In the genomic region with DNA sequence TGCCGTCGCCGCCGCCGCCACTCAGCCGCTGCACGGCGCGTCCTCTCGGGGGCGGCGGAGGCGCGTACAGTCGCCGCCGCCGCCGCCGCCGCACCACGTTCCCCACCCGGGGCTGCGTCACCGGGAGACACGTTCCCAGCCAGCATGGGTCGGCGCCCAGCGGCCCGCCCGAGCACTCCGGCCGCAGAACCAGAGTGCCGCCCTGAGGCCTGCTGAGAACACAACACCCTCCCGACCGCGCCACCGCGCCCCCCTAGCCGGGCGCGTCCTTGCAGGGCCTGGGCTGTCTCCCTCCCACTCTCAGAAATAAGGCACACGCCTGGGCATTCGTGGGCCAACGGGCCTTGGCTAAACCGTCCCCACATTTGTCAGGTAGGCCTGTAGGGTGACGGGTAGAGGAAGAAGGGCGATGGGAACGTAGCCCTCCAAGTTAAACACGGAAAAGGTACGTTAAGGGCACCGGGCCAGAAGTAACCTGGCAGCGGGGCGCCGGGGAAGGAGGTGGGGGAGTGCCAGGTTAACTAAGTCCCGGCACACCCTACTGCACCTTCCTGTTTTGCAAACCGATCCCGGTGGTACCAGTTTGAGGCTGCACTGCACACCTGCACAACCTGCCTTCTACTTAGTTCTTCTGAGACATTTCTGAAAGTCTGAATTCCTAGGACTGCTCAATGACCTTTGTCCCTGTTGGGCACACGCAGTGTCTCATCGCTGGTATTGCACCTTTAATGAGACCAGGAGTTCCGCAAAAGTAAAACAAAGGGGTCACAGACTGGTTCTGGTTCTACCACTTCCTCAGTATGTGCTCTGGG, we compare ENCODE assay signal across 1 cellular context.
TF ChIP-seq lines count a peak whose summit lies in the region.

MAP4K5 (minus strand) TSS at position 68 of the 812 bp plus-strand sequence. CDS start 520 bp downstream, outside the sequence.

TF ChIP-seq in GM12878, 131 proteins besides CTCF, POLR2A, EP300 and RAD21 (continued from another document):
- TF ChIP-seq CBFB (IDR thresholded peaks at IDR 0.05; ENCODE audit: low read depth): no peak; the same call in 1 of the 2 replicates
- TF ChIP-seq ZNF217 (IDR thresholded peaks at IDR 0.05): 0 out of 2 replicates have a peak, but pooled peaks have one; percentile 28
- peak; percentile 83; the same call in 1 of the 2 replicates for TF ChIP-seq BACH1 (IDR thresholded peaks at IDR 0.05; ENCODE audit: borderline replicate concordance)
- TF ChIP-seq TARDBP (IDR thresholded peaks at IDR 0.05; ENCODE audit: borderline replicate concordance): no peak
- no peak for TF ChIP-seq PRDM15 (CRISPR knock-in tag; IDR thresholded peaks at IDR 0.05)
- TF ChIP-seq ASH2L (IDR thresholded peaks at IDR 0.05; ENCODE audit: borderline replicate concordance, low read depth): no peak
- no peak; a peak in 1 of 4 replicates for TF ChIP-seq ETV6 (conservative IDR thresholded peaks at IDR 0.05 in 1 of 2, IDR thresholded peaks at IDR 0.05 in 1 of 2; ENCODE audit: borderline replicate concordance in 1 of 2, low read depth in 1 of 2)
- TF ChIP-seq, protein P1, sequence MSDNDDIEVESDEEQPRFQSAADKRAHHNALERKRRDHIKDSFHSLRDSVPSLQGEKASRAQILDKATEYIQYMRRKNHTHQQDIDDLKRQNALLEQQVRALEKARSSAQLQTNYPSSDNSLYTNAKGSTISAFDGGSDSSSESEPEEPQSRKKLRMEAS (IDR thresholded peaks at IDR 0.05; ENCODE audit: low read depth, low read length): peak; percentile 66; the same call in 1 of the 2 replicates
- peak; percentile 55; the same call in 1 of the 2 replicates for TF ChIP-seq MEF2A (IDR thresholded peaks at IDR 0.05; ENCODE audit: insufficient read depth, low read depth, low read length)
- TF ChIP-seq PAX5 (IDR thresholded peaks at IDR 0.05; ENCODE audit: borderline replicate concordance, low read depth, low read length): no peak; the same call in 1 of the 2 replicates
- 0 out of 2 replicates have a peak, but pooled peaks have one; percentile 9 for TF ChIP-seq TCF3 (IDR thresholded peaks at IDR 0.05; ENCODE audit: borderline replicate concordance, insufficient read depth, low read depth, low read length)
- peak; percentile 83; the same call in 1 of the 2 replicates for TF ChIP-seq RB1 (IDR thresholded peaks at IDR 0.05; ENCODE audit: borderline replicate concordance)
- TF ChIP-seq BHLHE40 (IDR thresholded peaks at IDR 0.05; ENCODE audit: borderline replicate concordance in 1 of 2, low read depth in 2 of 2, low read length in 1 of 2): peak; percentile 74 to 93; a peak in 3 of 4 replicates
- TF ChIP-seq, protein P2, sequence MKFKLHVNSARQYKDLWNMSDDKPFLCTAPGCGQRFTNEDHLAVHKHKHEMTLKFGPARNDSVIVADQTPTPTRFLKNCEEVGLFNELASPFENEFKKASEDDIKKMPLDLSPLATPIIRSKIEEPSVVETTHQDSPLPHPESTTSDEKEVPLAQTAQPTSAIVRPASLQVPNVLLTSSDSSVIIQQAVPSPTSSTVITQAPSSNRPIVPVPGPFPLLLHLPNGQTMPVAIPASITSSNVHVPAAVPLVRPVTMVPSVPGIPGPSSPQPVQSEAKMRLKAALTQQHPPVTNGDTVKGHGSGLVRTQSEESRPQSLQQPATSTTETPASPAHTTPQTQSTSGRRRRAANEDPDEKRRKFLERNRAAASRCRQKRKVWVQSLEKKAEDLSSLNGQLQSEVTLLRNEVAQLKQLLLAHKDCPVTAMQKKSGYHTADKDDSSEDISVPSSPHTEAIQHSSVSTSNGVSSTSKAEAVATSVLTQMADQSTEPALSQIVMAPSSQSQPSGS (IDR thresholded peaks at IDR 0.05; ENCODE audit: low read length): no peak
- TF ChIP-seq NRF1 (conservative IDR thresholded peaks at IDR 0.05; ENCODE audit: low read depth, low read length): 0 out of 2 replicates have a peak, but pooled peaks have one; percentile 14
- TF ChIP-seq YBX1 (IDR thresholded peaks at IDR 0.05): no peak
- TF ChIP-seq MYC (IDR thresholded peaks at IDR 0.05; ENCODE audit: insufficient read depth, insufficient read length, insufficient replicate concordance, low read length, severe bottlenecking): no peak
- TF ChIP-seq POLR2AphosphoS2 (IDR thresholded peaks at IDR 0.05; ENCODE audit: low read depth, low read length): 0 out of 2 replicates have a peak, but pooled peaks have one; percentile 49
- TF ChIP-seq ZNF207 (IDR thresholded peaks at IDR 0.05; ENCODE audit: borderline replicate concordance): peak; percentile 68; the same call in 1 of the 2 replicates
- TF ChIP-seq NR2C1 (IDR thresholded peaks at IDR 0.05): peak; percentile 41; the same call in 1 of the 2 replicates
- peak; percentile 82 for TF ChIP-seq SMC3 (IDR thresholded peaks at IDR 0.05; ENCODE audit: borderline replicate concordance, low read length)
- peak; percentile 54; the same call in 1 of the 2 replicates for TF ChIP-seq RUNX3 (IDR thresholded peaks at IDR 0.05; ENCODE audit: low read length)
- no peak for TF ChIP-seq NR2C2 (IDR thresholded peaks at IDR 0.05; ENCODE audit: borderline replicate concordance, control insufficient read depth, insufficient read length, low read depth)
- 0 out of 2 replicates have a peak, but pooled peaks have one; percentile 13 for TF ChIP-seq ZSCAN29 (IDR thresholded peaks at IDR 0.05)
- peak in 1 of 2 experiments; percentile 27; a peak in 1 of 4 replicates for TF ChIP-seq IKZF2 (IDR thresholded peaks at IDR 0.05)
